10 cellular contexts compared by ENCODE assay signal in the genomic region with DNA sequence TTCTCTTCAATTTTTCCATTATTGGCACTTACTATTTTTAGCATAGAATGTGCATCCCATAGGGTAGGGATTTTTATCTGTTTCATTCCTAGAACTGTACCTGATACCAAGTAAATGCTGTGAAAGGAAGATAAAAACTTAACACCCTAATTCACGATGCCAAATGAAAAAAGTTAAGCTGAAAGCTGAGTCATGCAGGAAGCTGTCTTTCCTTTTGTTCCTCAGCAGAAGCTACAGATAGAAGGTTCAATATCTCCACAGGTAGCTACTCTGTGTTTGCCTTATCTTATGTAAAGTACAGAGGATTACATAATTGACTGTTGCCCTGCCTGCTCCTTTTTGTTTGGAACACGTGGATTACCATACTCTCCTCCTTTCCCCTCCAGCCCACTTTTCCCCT.
DNase-seq lines count a peak whose midpoint lies in the region; ATAC-seq, FAIRE-seq and TF ChIP-seq lines count a peak whose summit lies in the region.
"Had no signal": no experiment of that assay in that cellular context is flagged by ENCODE, and none has a peak within 500 bp of the region (broad histone marks: within the 10 kb centered on the region; RNA-seq: fewer than 3 reads in every experiment).

No MANE protein-coding gene starts in this region.

- TF ChIP-seq CTCF in A549 (IDR thresholded peaks at IDR 0.05) (no peak), esophagus squamous epithelium (IDR thresholded peaks at IDR 0.05) (no peak)

- no peak for TF ChIP-seq EP300 in A549 (IDR thresholded peaks at IDR 0.05)

- H3K4me3 ChIP-seq in A549 (no peak overlapping the region), H7 (ENCODE audit: insufficient read depth, low read depth, low read length) (no peak overlapping the region), esophagus squamous epithelium (no peak overlapping the region)
- H3K4me3 ChIP-seq: suprapubic skin had no signal

- CTCF ChIA-PET in A549 (lab: Yijun Ruan, JAX): interaction anchor here (1.2 kb wide), 1 partner anchor 11 kb away, joined by 3 read pairs; no protein-coding TSS in a partner anchor

- H3K27me3 ChIP-seq in H7 (ENCODE audit: control insufficient read depth, insufficient read depth, low read length): no peaks in the 10 kb centered on the region
- no peaks in the 10 kb centered on the region for H3K27me3 ChIP-seq in esophagus squamous epithelium
- H3K27me3 ChIP-seq: suprapubic skin had no signal

- 8% methylated on average over 2 of the region's 2 CpGs for WGBS in A549 (ENCODE audit: missing lambda C conversion rate)
- WGBS in esophagus squamous epithelium, 2 donors: 6 to 32% methylated on average over 2 of the region's 2 CpGs

- peaks cover 15% of the 10 kb centered on the region; the same call in 2 of the 3 replicates for H3K4me1 ChIP-seq in A549
- H3K4me1 ChIP-seq in esophagus squamous epithelium: peaks cover 0 to 4% (median 0%) of the 10 kb centered on the region in 3 donors
- H3K4me1 ChIP-seq: suprapubic skin had no signal

- POLR2A ChIA-PET in A549 (lab: Yijun Ruan, JAX): no interaction called here

- H3K36me3 ChIP-seq in H7 (replicated peaks; ENCODE audit: control insufficient read depth, insufficient read depth, low read length) (no peaks in the 10 kb centered on the region; the same call in 1 of the 2 replicates), esophagus squamous epithelium (peaks cover 0 to 49% (median 0%) of the 10 kb centered on the region in 3 donors)
- H3K36me3 ChIP-seq: suprapubic skin had no signal

- ATAC-seq in A549 (peak in 1 of 2 experiments; percentile 56; a peak in 3 of 6 replicates), HG02840 (IDR thresholded peaks at IDR 0.05; ENCODE audit: low FRiP score, unreplicated experiment) (no peak)
- ATAC-seq: naive thymus-derived CD8-positive, alpha-beta T cell had no signal

- no peak for TF ChIP-seq POLR2A in A549 (IDR thresholded peaks at IDR 0.05; ENCODE audit: low read length)
- no peak for TF ChIP-seq POLR2A in esophagus squamous epithelium (IDR thresholded peaks at IDR 0.05)

- H3K9me3 ChIP-seq in A549 (no peaks in the 10 kb centered on the region), esophagus squamous epithelium (no peaks in the 10 kb centered on the region)
- H3K9me3 ChIP-seq: suprapubic skin had no signal

- H3K27ac ChIP-seq in A549: peak overlapping the region; percentile 65 to 78
- H3K27ac ChIP-seq in epithelial cell of prostate: peak overlapping the region; percentile 0
- no peak overlapping the region for H3K27ac ChIP-seq in esophagus squamous epithelium
- H3K27ac ChIP-seq: suprapubic skin had no signal

- intact Hi-C loops in esophagus squamous epithelium (cut with DNase I): no loop called here

- TF ChIP-seq RAD21 in A549 (conservative IDR thresholded peaks at IDR 0.05 in 1 of 2, IDR thresholded peaks at IDR 0.05 in 1 of 2): no peak

- H3K4me2 ChIP-seq in A549: peak overlapping the region; percentile 54

- DNase-seq in A549 (ENCODE audit: low read depth in 1 of 2, low spot score in 1 of 2): peak in 1 of 2 experiments; percentile 50
- peak; percentile 39 for DNase-seq in H7
- DNase-seq in OCI-M2 (lab: John Stamatoyannopoulos, UW; ENCODE audit: unreplicated experiment): peak; percentile 3
- DNase-seq in epithelial cell of prostate (ENCODE audit: low read depth, low spot score): no peak
- DNase-seq in amniotic stem cell (lab: John Stamatoyannopoulos, UW): no peak
- DNase-seq in esophagus squamous epithelium (lab: John Stamatoyannopoulos, UW): no peak
- DNase-seq in dedifferentiated amniotic fluid mesenchymal stem cell (ENCODE audit: extremely low spot score): no peak
- DNase-seq: naive thymus-derived CD8-positive, alpha-beta T cell had no signal

- FAIRE-seq in A549 (lab: Jason Lieb, UNC): no peak

TF ChIP-seq in A549, 52 proteins besides CTCF, POLR2A, EP300 and RAD21:
- TF ChIP-seq MAFK (IDR thresholded peaks at IDR 0.05; ENCODE audit: partially characterized antibody) (peak; percentile 36), HDAC2 (IDR thresholded peaks at IDR 0.05) (no peak)
- TF ChIP-seq, protein P1, sequence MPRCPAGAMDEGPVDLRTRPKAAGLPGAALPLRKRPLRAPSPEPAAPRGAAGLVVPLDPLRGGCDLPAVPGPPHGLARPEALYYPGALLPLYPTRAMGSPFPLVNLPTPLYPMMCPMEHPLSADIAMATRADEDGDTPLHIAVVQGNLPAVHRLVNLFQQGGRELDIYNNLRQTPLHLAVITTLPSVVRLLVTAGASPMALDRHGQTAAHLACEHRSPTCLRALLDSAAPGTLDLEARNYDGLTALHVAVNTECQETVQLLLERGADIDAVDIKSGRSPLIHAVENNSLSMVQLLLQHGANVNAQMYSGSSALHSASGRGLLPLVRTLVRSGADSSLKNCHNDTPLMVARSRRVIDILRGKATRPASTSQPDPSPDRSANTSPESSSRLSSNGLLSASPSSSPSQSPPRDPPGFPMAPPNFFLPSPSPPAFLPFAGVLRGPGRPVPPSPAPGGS (IDR thresholded peaks at IDR 0.05): no peak
TF ChIP-seq in A549: peak in this region for 1.

Comparison
In these comparisons a context has a peak if more than half of its experiments do, and no peak if none do; other contexts are left out.
1. DNase-seq: peak in H7 (single experiment) and OCI-M2 (single experiment); none in epithelial cell of prostate (single experiment), amniotic stem cell (single experiment), esophagus squamous epithelium (single experiment) and dedifferentiated amniotic fluid mesenchymal stem cell (single experiment).
2. H3K27ac ChIP-seq: peak in A549 (2 of 2) and epithelial cell of prostate (single experiment); none in esophagus squamous epithelium (0 of 4).